Comparison of ENCODE assay signal across 1 cellular context in the genomic region with DNA sequence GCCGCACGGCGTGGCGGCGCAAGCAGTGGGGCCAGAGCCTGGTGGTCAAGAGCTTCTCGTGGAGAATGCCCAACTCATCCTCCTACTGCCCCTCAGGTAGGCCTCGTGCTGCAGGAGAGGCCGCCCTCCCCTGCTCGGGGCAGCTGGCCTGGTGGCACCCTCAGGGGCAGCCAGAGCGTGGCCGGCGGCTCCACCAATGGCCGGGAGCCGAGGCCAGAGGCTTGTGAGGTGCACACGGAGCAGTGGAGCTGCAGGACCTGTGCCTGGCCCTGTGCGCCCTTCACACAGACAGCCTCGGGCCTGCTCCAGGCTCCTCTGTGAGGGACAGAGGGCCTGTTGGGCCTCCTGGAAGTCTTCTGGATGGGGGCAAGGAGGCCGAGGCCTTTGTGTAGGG.
TF ChIP-seq lines count a peak whose summit lies in the region.

No MANE protein-coding gene starts in this region.

TF ChIP-seq in K562, 482 proteins besides CTCF, POLR2A, EP300 and RAD21:
- TF ChIP-seq SUPT5H (IDR thresholded peaks at IDR 0.05) (no peak), ZNF445 (CRISPR knock-in tag; IDR thresholded peaks at IDR 0.05; ENCODE audit: low read depth) (no peak), BHLHE40 (IDR thresholded peaks at IDR 0.05; ENCODE audit: low read length) (no peak), ZSCAN32 (CRISPR knock-in tag; IDR thresholded peaks at IDR 0.05) (no peak), CBX2 (IDR thresholded peaks at IDR 0.05; ENCODE audit: insufficient read depth, low read length, poor library complexity, severe bottlenecking) (no peak), RBM17 (IDR thresholded peaks at IDR 0.05; ENCODE audit: borderline replicate concordance, low read depth, low read length) (no peak)
